3 cellular contexts compared by ENCODE assay signal in genomic region chr2:190457256-190457655, GRCh38.
A peak's percentile ranks its signal among the peaks of the same experiment; 100 is the strongest.
TF ChIP-seq lines count a peak whose summit lies in the region.

No MANE protein-coding gene starts in this region.

TF ChIP-seq in A549, 52 proteins besides CTCF, POLR2A, EP300 and RAD21:
- TF ChIP-seq KDM5A (IDR thresholded peaks at IDR 0.05) (no peak), MAFK (IDR thresholded peaks at IDR 0.05; ENCODE audit: partially characterized antibody) (peak; percentile 94)

TF ChIP-seq in IMR-90, 13 proteins besides CTCF, POLR2A, EP300 and RAD21:
- peak; percentile 96 for TF ChIP-seq MAFK (IDR thresholded peaks at IDR 0.05; ENCODE audit: low read depth, low read length)
- TF ChIP-seq FOS (IDR thresholded peaks at IDR 0.05; ENCODE audit: low read depth, low read length) = no peak
TF ChIP-seq in IMR-90: peak in this region for 1.

TF ChIP-seq in endothelial cell of umbilical vein, 7 proteins besides CTCF, POLR2A, EP300 and RAD21 (continued from another document):
- TF ChIP-seq POLR2AphosphoS5 (IDR thresholded peaks at IDR 0.05; ENCODE audit: insufficient read depth, low read depth, low read length) = no peak
- no peak for TF ChIP-seq MYC (IDR thresholded peaks at IDR 0.05; ENCODE audit: low read depth, low read length)
- no peak for TF ChIP-seq GATA2 (IDR thresholded peaks at IDR 0.05; ENCODE audit: insufficient read depth, insufficient read length, low read depth, low read length)
- no peak for TF ChIP-seq JUN (IDR thresholded peaks at IDR 0.05; ENCODE audit: borderline replicate concordance, insufficient read depth, insufficient read length, low read depth)
- no peak for TF ChIP-seq EZH2 (IDR thresholded peaks at IDR 0.05; ENCODE audit: borderline replicate concordance, low read depth, low read length, severe bottlenecking)
